Comparison of ENCODE assay signal across 24 cellular contexts in genomic region chr10:49560526-49560925, GRCh38. TPM values are rescaled to one million over a fixed set of nuclear protein-coding genes. Genes with fewer than 3 reads are reported as not detected.
"Had no signal": no experiment of that assay in that cellular context is flagged by ENCODE, and none has a peak within 500 bp of the region (broad histone marks: within the 10 kb centered on the region; RNA-seq: fewer than 3 reads in every experiment).

No MANE protein-coding gene starts in this region.

- H3K27ac Mint-ChIP-seq: activated CD4-positive, alpha-beta memory T cell treated with anti-CD3 and anti-CD28 coated beads, Interleukin-2, amount 10 ng/mL, durations not matched to agents 7 days and 5 days; activated CD4-positive, alpha-beta T cell treated with anti-CD3 and anti-CD28 coated beads, Interleukin-2, amount 10 ng/mL, durations not matched to agents 24 days and 14 days; activated naive CD4-positive, alpha-beta T cell treated with anti-CD3 and anti-CD28 coated beads for 36 hours; activated naive CD8-positive, alpha-beta T cell treated with anti-CD3 and anti-CD28 coated beads for 36 hours; activated T-helper 17 cell treated with anti-CD3 and anti-CD28 coated beads, Interleukin-2, amount 50 U/mL, for 72 hours; T-helper 1 cell treated with Interleukin-12 subunit alpha and Interleukin-12 subunit beta and Interleukin-4 antibody, amounts not matched to agents 30 μg/mL and 1 μg/mL, for 36 hours; WTC11 had no signal

- H3K4me3 Mint-ChIP-seq: activated CD4-positive, alpha-beta memory T cell treated with anti-CD3 and anti-CD28 coated beads, Interleukin-2, amount 10 ng/mL, durations not matched to agents 7 days and 5 days; activated CD4-positive, alpha-beta T cell treated with anti-CD3 and anti-CD28 coated beads, Interleukin-2, amount 10 ng/mL, durations not matched to agents 24 days and 14 days; activated naive CD4-positive, alpha-beta T cell treated with anti-CD3 and anti-CD28 coated beads for 36 hours; activated naive CD8-positive, alpha-beta T cell treated with anti-CD3 and anti-CD28 coated beads for 36 hours; activated T-helper 17 cell treated with anti-CD3 and anti-CD28 coated beads, Interleukin-2, amount 50 U/mL, for 72 hours; T-helper 1 cell treated with Interleukin-12 subunit alpha and Interleukin-12 subunit beta and Interleukin-4 antibody, amounts not matched to agents 30 μg/mL and 1 μg/mL, for 36 hours; WTC11 had no signal

- H3K4me1 Mint-ChIP-seq: activated CD4-positive, alpha-beta memory T cell treated with anti-CD3 and anti-CD28 coated beads, Interleukin-2, amount 10 ng/mL, durations not matched to agents 7 days and 5 days; activated CD4-positive, alpha-beta T cell treated with anti-CD3 and anti-CD28 coated beads, Interleukin-2, amount 10 ng/mL, durations not matched to agents 24 days and 14 days; activated naive CD8-positive, alpha-beta T cell treated with anti-CD3 and anti-CD28 coated beads for 36 hours; activated T-helper 17 cell treated with anti-CD3 and anti-CD28 coated beads, Interleukin-2, amount 50 U/mL, for 72 hours had no signal

- DNase-seq: activated CD4-positive, alpha-beta memory T cell treated with anti-CD3 and anti-CD28 coated beads, Interleukin-2, amount 10 ng/mL, durations not matched to agents 7 days and 5 days; activated CD4-positive, alpha-beta T cell treated with anti-CD3 and anti-CD28 coated beads for 1 hour; activated CD4-positive, alpha-beta T cell treated with anti-CD3 and anti-CD28 coated beads, Interleukin-2, amount 10 ng/mL, durations not matched to agents 24 days and 14 days; activated gamma-delta T cell; activated naive CD4-positive, alpha-beta T cell treated with anti-CD3 and anti-CD28 coated beads for 36 hours; activated naive CD8-positive, alpha-beta T cell treated with anti-CD3 and anti-CD28 coated beads for 36 hours; activated T-cell treated with anti-CD3 and anti-CD28 coated beads for 4 hours; activated T-cell treated with anti-CD3 and anti-CD28 coated beads, Interleukin-2, amount 50 U/mL, for 48 hours; Karpas-422; MM.1S; NCI-H1105; NCI-H1436 treated with DMSO at 0.1 percent for 48 hours; NCI-H187; NCI-H2081; NCI-H446; NCI-H524; SHP77 had no signal

- H3K9me3 Mint-ChIP-seq: activated CD4-positive, alpha-beta memory T cell treated with anti-CD3 and anti-CD28 coated beads, Interleukin-2, amount 10 ng/mL, durations not matched to agents 7 days and 5 days; activated CD4-positive, alpha-beta T cell treated with anti-CD3 and anti-CD28 coated beads, Interleukin-2, amount 10 ng/mL, durations not matched to agents 24 days and 14 days; T-helper 1 cell treated with Interleukin-12 subunit alpha and Interleukin-12 subunit beta and Interleukin-4 antibody, amounts not matched to agents 30 μg/mL and 1 μg/mL, for 36 hours had no signal

- H3K36me3 Mint-ChIP-seq: activated naive CD8-positive, alpha-beta T cell treated with anti-CD3 and anti-CD28 coated beads for 36 hours; WTC11 had no signal

- ATAC-seq: activated T-helper 17 cell treated with anti-CD3 and anti-CD28 coated beads, Interleukin-2, amount 50 U/mL, for 72 hours had no signal

RNA-seq across cellular contexts. Expression of gene SLC18A3, which starts 49.6 kb away (rescaled TPM):
- total RNA-seq: activated CD4-positive, alpha-beta memory T cell treated with anti-CD3 and anti-CD28 coated beads, Interleukin-2, amount 10 ng/mL, durations not matched to agents 7 days and 5 days; activated CD4-positive, alpha-beta T cell treated with anti-CD3 and anti-CD28 coated beads, Interleukin-2, amount 10 ng/mL, durations not matched to agents 24 days and 14 days; activated CD8-positive, alpha-beta memory T cell treated with anti-CD3 and anti-CD28 coated beads for 36 hours; activated naive CD4-positive, alpha-beta T cell treated with anti-CD3 and anti-CD28 coated beads for 36 hours; activated naive CD8-positive, alpha-beta T cell treated with anti-CD3 and anti-CD28 coated beads for 36 hours; activated T-helper 17 cell treated with anti-CD3 and anti-CD28 coated beads, Interleukin-2, amount 50 U/mL, for 72 hours; cardiac septum; SK-MEL-5 had no signal

RNA-seq across cellular contexts. Expression of gene CHAT, which starts 53.3 kb away (rescaled TPM):
- total RNA-seq: activated CD4-positive, alpha-beta memory T cell treated with anti-CD3 and anti-CD28 coated beads, Interleukin-2, amount 10 ng/mL, durations not matched to agents 7 days and 5 days; activated CD4-positive, alpha-beta T cell treated with anti-CD3 and anti-CD28 coated beads, Interleukin-2, amount 10 ng/mL, durations not matched to agents 24 days and 14 days; activated CD8-positive, alpha-beta memory T cell treated with anti-CD3 and anti-CD28 coated beads for 36 hours; activated naive CD4-positive, alpha-beta T cell treated with anti-CD3 and anti-CD28 coated beads for 36 hours; activated naive CD8-positive, alpha-beta T cell treated with anti-CD3 and anti-CD28 coated beads for 36 hours; activated T-helper 17 cell treated with anti-CD3 and anti-CD28 coated beads, Interleukin-2, amount 50 U/mL, for 72 hours; cardiac septum; SK-MEL-5; WTC11 had no signal
- polyA plus RNA-seq: adipose tissue had no signal
